Comparison of ENCODE assay signal across 13 cellular contexts in the genomic region with DNA sequence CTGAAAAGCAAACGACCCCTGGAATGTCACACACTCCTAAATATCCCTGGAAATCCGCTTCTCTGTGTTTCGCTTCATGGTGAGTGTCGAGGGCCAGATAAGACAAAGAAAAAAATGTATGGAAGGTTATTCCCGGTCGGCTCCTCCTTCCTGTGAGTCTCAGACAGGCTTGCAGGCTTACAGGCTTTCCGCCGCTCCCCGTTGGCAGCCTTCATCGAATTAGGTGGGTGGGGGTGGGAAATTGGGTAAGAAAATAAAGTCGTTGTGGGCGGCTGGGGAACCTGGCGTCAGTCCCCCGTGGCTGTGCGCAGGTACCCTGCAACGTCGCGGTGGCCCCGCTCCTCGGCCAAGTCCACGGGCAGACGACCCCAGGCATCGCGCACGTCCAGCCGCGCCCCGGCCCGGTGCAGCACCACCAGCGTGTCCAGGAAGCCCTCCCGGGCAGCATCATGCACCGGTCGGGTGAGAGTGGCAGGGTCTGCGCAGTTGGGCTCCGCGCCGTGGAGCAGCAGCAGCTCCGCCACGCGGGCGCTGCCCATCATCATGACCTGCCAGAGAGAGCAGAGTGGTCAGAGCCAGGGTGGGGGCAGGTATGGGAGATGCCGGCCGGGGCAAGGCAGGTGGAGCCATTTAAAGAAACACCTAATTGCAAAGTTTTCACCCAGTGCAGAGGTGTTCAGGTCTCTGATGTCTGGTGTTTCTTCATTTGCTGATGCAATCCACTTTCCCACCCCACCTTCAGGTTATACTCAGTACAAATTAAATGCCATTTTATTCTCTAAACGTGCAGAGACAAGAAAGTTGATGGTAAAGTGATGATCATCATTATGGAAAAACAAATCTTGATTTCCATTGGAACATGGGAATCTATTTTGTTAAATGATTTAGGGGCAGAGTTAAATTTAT. TPM values are rescaled to one million over a fixed set of nuclear protein-coding genes. Genes with fewer than 3 reads are reported as not detected.
DNase-seq lines count a peak whose midpoint lies in the region; ATAC-seq, FAIRE-seq and TF ChIP-seq lines count a peak whose summit lies in the region.
"Had no signal": no experiment of that assay in that cellular context is flagged by ENCODE, and none has a peak within 500 bp of the region (broad histone marks: within the 10 kb centered on the region; RNA-seq: fewer than 3 reads in every experiment).

No MANE protein-coding gene starts in this region.

- peak overlapping the region; percentile 37 to 98 (median 96) for H3K4me3 ChIP-seq in mammary epithelial cell (replicated peaks in 1 of 3; ENCODE audit: insufficient read depth in 1 of 3, low read depth in 2 of 3, low read length in 3 of 3)
- H3K4me3 ChIP-seq in astrocyte (ENCODE audit: insufficient read depth, low read depth, low read length): peak overlapping the region; percentile 96
- peak overlapping the region; percentile 59 for H3K4me3 ChIP-seq in iPS-18a (ENCODE audit: low read length)

- no peak overlapping the region for H3K27ac ChIP-seq in mammary epithelial cell (ENCODE audit: insufficient read depth, low read depth, low read length)
- H3K27ac ChIP-seq in astrocyte (ENCODE audit: low read depth, low read length): peak overlapping the region; percentile 68
- H3K27ac ChIP-seq in iPS-18a (ENCODE audit: low read length): no peak overlapping the region
- H3K27ac ChIP-seq: BLaER1 treated with 17β-estradiol and CSF1 and Interleukin-3, amounts not matched to agents 10 nM and 100 nM had no signal

- H2AFZ ChIP-seq in mammary epithelial cell (ENCODE audit: low read depth, low read length) (no peak overlapping the region), astrocyte (ENCODE audit: low read depth, low read length) (no peak overlapping the region)

- H3K27me3 Mint-ChIP-seq in MCF 10A (ENCODE audit: insufficient read depth, unreplicated experiment) (no peaks in the 10 kb centered on the region), astrocyte (ENCODE audit: low read depth, unreplicated experiment) (no peaks in the 10 kb centered on the region)
- peaks cover 30 to 37% of the 10 kb centered on the region in 2 donors for H3K27me3 Mint-ChIP-seq in stimulated activated naive B cell treated with anti-CD40 and anti-IgM and Interleukin-4, amounts not matched to agents 10 μg/mL and 1 μg/mL and 100 μg/mL, for 72 hours

- no peaks in the 10 kb centered on the region for H3K4me1 Mint-ChIP-seq in MCF 10A (ENCODE audit: insufficient read depth, unreplicated experiment)
- peaks cover 20% of the 10 kb centered on the region for H3K4me1 Mint-ChIP-seq in astrocyte (ENCODE audit: low read depth, unreplicated experiment)
- peaks cover 20 to 44% of the 10 kb centered on the region in 2 donors for H3K4me1 Mint-ChIP-seq in stimulated activated naive B cell treated with anti-CD40 and anti-IgM and Interleukin-4, amounts not matched to agents 10 μg/mL and 1 μg/mL and 100 μg/mL, for 72 hours

- H3K36me3 Mint-ChIP-seq in MCF 10A (ENCODE audit: insufficient read depth, unreplicated experiment) (no peaks in the 10 kb centered on the region), astrocyte (ENCODE audit: low read depth, unreplicated experiment) (peaks cover 17% of the 10 kb centered on the region)
- peaks cover 3 to 10% of the 10 kb centered on the region in 2 donors for H3K36me3 Mint-ChIP-seq in stimulated activated naive B cell treated with anti-CD40 and anti-IgM and Interleukin-4, amounts not matched to agents 10 μg/mL and 1 μg/mL and 100 μg/mL, for 72 hours

- BruUV-seq in mammary epithelial cell (replicated peaks; lab: Mats Ljungman, UMichigan) (no TSS peak), MCF 10A (replicated peaks; lab: Mats Ljungman, UMichigan) (no TSS peak)

- peaks cover 76% of the 10 kb centered on the region for H3K79me2 ChIP-seq in mammary epithelial cell (ENCODE audit: insufficient read depth, low read length)
- peaks cover 75% of the 10 kb centered on the region for H3K79me2 ChIP-seq in astrocyte (ENCODE audit: insufficient read depth, low read length)

- intact Hi-C loops in mammary epithelial cell (cut with micrococcal nuclease): loop anchor here (10.0 kb wide), 1 partner anchor 449 kb away; no protein-coding TSS in a partner anchor
- intact Hi-C loops in MCF 10A (cut with micrococcal nuclease): no loop called here

- H3K36me3 ChIP-seq in mammary epithelial cell (ENCODE audit: insufficient read depth, low read length): peaks cover 10% of the 10 kb centered on the region
- H3K36me3 ChIP-seq in astrocyte (ENCODE audit: insufficient read depth, low read length): peaks cover 22% of the 10 kb centered on the region
- H3K36me3 ChIP-seq in iPS-18a (ENCODE audit: control insufficient read depth, low read depth, low read length): no peaks in the 10 kb centered on the region

- H3K9ac ChIP-seq in mammary epithelial cell (ENCODE audit: insufficient read depth, low read length) (no peak overlapping the region), astrocyte (ENCODE audit: low read length) (peak overlapping the region; percentile 79), iPS-18a (ENCODE audit: low read length) (no peak overlapping the region)

- FAIRE-seq in astrocyte (lab: Jason Lieb, UNC): no peak

- H4K20me1 ChIP-seq in mammary epithelial cell (ENCODE audit: insufficient read depth, low read length): no peaks in the 10 kb centered on the region
- peaks cover 46% of the 10 kb centered on the region for H4K20me1 ChIP-seq in astrocyte (ENCODE audit: insufficient read depth, low read length)

- H3K27me3 ChIP-seq in mammary epithelial cell (ENCODE audit: insufficient read depth, low read length) (no peaks in the 10 kb centered on the region), astrocyte (ENCODE audit: insufficient read depth, low read length) (no peaks in the 10 kb centered on the region), iPS-18a (ENCODE audit: control insufficient read depth, insufficient read depth, low read length) (peaks cover 93% of the 10 kb centered on the region)

- POLR2A ChIA-PET in MCF 10A (lab: Yijun Ruan, JAX): no interaction called here

- in situ Hi-C loops in mammary epithelial cell (cut with MboI; ENCODE audit: low sequenced_read_pairs in 2 of 2): loop anchor here (5.0 to 10.0 kb wide), 2 partner anchors 189 to 191 kb away; no protein-coding TSS in a partner anchor

- H3K9me3 Mint-ChIP-seq in MCF 10A (ENCODE audit: unreplicated experiment) (no peaks in the 10 kb centered on the region), astrocyte (ENCODE audit: unreplicated experiment) (no peaks in the 10 kb centered on the region)
- no peaks in the 10 kb centered on the region for H3K9me3 Mint-ChIP-seq in stimulated activated naive B cell treated with anti-CD40 and anti-IgM and Interleukin-4, amounts not matched to agents 10 μg/mL and 1 μg/mL and 100 μg/mL, for 72 hours

- H3K27ac Mint-ChIP-seq in MCF 10A (ENCODE audit: low read depth, unreplicated experiment) (no peak overlapping the region), astrocyte (ENCODE audit: unreplicated experiment) (peak overlapping the region; percentile 96)
- peak overlapping the region; percentile 79 for H3K27ac Mint-ChIP-seq in stimulated activated naive B cell treated with anti-CD40 and anti-IgM and Interleukin-4, amounts not matched to agents 10 μg/mL and 1 μg/mL and 100 μg/mL, for 72 hours

- DNase-seq in mammary epithelial cell (peak; percentile 30), MCF 10A (ENCODE audit: unreplicated experiment) (no peak), astrocyte (ENCODE audit: low read depth) (peak; percentile 55), NCI-H1105 treated with DMSO at 0.1 percent for 48 hours (lab: John Stamatoyannopoulos, UW) (no peak)
- no peak for DNase-seq in stimulated activated naive B cell treated with anti-CD40 and anti-IgM and Interleukin-4, amounts not matched to agents 10 μg/mL and 1 μg/mL and 100 μg/mL, for 72 hours
- DNase-seq: left colon, NCI-H2029, SHP77 treated with DMSO at 0.1 percent for 48 hours had no signal

- 65% methylated on average over 23 of the region's 44 CpGs for WGBS in mammary epithelial cell (ENCODE audit: low coverage, missing lambda C conversion rate)

- no peaks in the 10 kb centered on the region for H3K9me3 ChIP-seq in mammary epithelial cell (replicated peaks; ENCODE audit: insufficient read depth, low read length)
- no peaks in the 10 kb centered on the region for H3K9me3 ChIP-seq in astrocyte (ENCODE audit: insufficient read depth, low read depth, low read length)
- no peaks in the 10 kb centered on the region for H3K9me3 ChIP-seq in iPS-18a (ENCODE audit: control insufficient read depth, low read depth, low read length)

- CTCF ChIA-PET in mammary epithelial cell (lab: Charles Lee; ENCODE audit: low non-redundant PET): interaction anchor here (1.2 kb wide), 1 partner anchor 238 kb away, joined by 5 read pairs; no protein-coding TSS in a partner anchor
- CTCF ChIA-PET in MCF 10A (lab: Yijun Ruan, JAX): no interaction called here

- H3K4me2 ChIP-seq in mammary epithelial cell (ENCODE audit: insufficient read depth, low read depth, low read length) (peak overlapping the region; percentile 79), astrocyte (ENCODE audit: low read length) (peak overlapping the region; percentile 90)

- ATAC-seq in stimulated activated naive B cell treated with anti-CD40 and anti-IgM and Interleukin-4, amounts not matched to agents 10 μg/mL and 1 μg/mL and 100 μg/mL, for 72 hours (replicated peaks): no peak
- ATAC-seq in GM18858 (IDR thresholded peaks at IDR 0.05; ENCODE audit: unreplicated experiment) (no peak), GM21528 (IDR thresholded peaks at IDR 0.05; ENCODE audit: low FRiP score, unreplicated experiment) (no peak)
- ATAC-seq: left colon had no signal

- H3K4me1 ChIP-seq in mammary epithelial cell (ENCODE audit: insufficient read depth, low read length): peaks cover 12% of the 10 kb centered on the region
- peaks cover 16% of the 10 kb centered on the region for H3K4me1 ChIP-seq in astrocyte (ENCODE audit: insufficient read depth, low read length)
- peaks cover 12% of the 10 kb centered on the region for H3K4me1 ChIP-seq in iPS-18a (ENCODE audit: control insufficient read depth, low read depth, low read length)

- dilution Hi-C loops in mammary epithelial cell (cut with HindIII; ENCODE audit: low sequenced_read_pairs): loop anchor here (5.0 kb wide), 1 partner anchor 36 kb away; no protein-coding TSS in a partner anchor

- H3K4me3 Mint-ChIP-seq in MCF 10A (ENCODE audit: unreplicated experiment): no peak overlapping the region
- peak overlapping the region; percentile 95 for H3K4me3 Mint-ChIP-seq in astrocyte (ENCODE audit: unreplicated experiment)
- peak overlapping the region; percentile 66 to 68 for H3K4me3 Mint-ChIP-seq in stimulated activated naive B cell treated with anti-CD40 and anti-IgM and Interleukin-4, amounts not matched to agents 10 μg/mL and 1 μg/mL and 100 μg/mL, for 72 hours

- TF ChIP-seq CTCF in mammary epithelial cell (conservative IDR thresholded peaks at IDR 0.05 in 1 of 2, IDR thresholded peaks at IDR 0.05 in 1 of 2; ENCODE audit: extremely low read depth in 1 of 2, insufficient read depth in 1 of 2, low read depth in 1 of 2, low read length in 2 of 2): no peak
- no peak for TF ChIP-seq CTCF in MCF 10A (IDR thresholded peaks at IDR 0.05; ENCODE audit: unreplicated experiment)
- TF ChIP-seq CTCF in astrocyte (IDR thresholded peaks at IDR 0.05; ENCODE audit: insufficient read depth, low read depth, low read length): peak; percentile 2

RNA-seq across cellular contexts. Expression of a gene that starts 3.2 kb away (rescaled TPM):
- total RNA-seq in mammary epithelial cell: 10 to 100 TPM; 27.6 to 50.0 TPM
- 23.5 TPM for polyA plus RNA-seq in mammary epithelial cell
- polyA minus RNA-seq in mammary epithelial cell: 14.1 TPM
- total RNA-seq in MCF 10A (2022): not detected in 2 replicates
- total RNA-seq in astrocyte: 306 and 314 TPM in 2 replicates

RNA-seq across cellular contexts. Expression of a gene that starts 11.4 kb away (rescaled TPM):
- total RNA-seq in mammary epithelial cell (1 to 10 TPM; 1.8 to 2.3 TPM), MCF 10A (2022) (not detected in 2 replicates), astrocyte (2.3 TPM in 2 replicates)
- 0.75 TPM for polyA plus RNA-seq in mammary epithelial cell
- polyA minus RNA-seq in mammary epithelial cell: 13.6 TPM
- total RNA-seq: cerebellum had no signal

RNA-seq across cellular contexts. Expression of a gene that starts 11.8 kb away (rescaled TPM):
- 10 to 100 TPM; 26.5 to 34.1 TPM for total RNA-seq in mammary epithelial cell
- polyA plus RNA-seq in mammary epithelial cell: 50.7 TPM
- polyA minus RNA-seq in mammary epithelial cell: 2.9 TPM
- not detected in 2 replicates for total RNA-seq in MCF 10A (2022)
- 71.6 and 81.4 TPM in 2 replicates for total RNA-seq in astrocyte
- total RNA-seq: cerebellum had no signal

Comparison
In these comparisons a context has a peak if more than half of its experiments do, and no peak if none do; other contexts are left out.
1. DNase-seq: peak in mammary epithelial cell (single experiment) and astrocyte (single experiment); none in MCF 10A (single experiment), stimulated activated naive B cell treated with anti-CD40 and anti-IgM and Interleukin-4, amounts not matched to agents 10 μg/mL and 1 μg/mL and 100 μg/mL, for 72 hours (single experiment) and NCI-H1105 treated with DMSO at 0.1 percent for 48 hours (single experiment).
2. RNA of a gene that starts 3.2 kb away (total RNA-seq): 306 to 314 TPM in astrocyte and 27.6 to 50.0 TPM in mammary epithelial cell; not detected in MCF 10A; every median in the first group is over 10 times any median in the second.
3. RNA of a gene that starts 11.8 kb away (total RNA-seq): 71.6 to 81.4 TPM in astrocyte and 26.5 to 34.1 TPM in mammary epithelial cell; not detected in MCF 10A; every median in the first group is over 10 times any median in the second.
4. Peak in every context shown above with its lines, with median percentiles within 50 percentile points of each other: H3K4me3 ChIP-seq.